In the genomic region with DNA sequence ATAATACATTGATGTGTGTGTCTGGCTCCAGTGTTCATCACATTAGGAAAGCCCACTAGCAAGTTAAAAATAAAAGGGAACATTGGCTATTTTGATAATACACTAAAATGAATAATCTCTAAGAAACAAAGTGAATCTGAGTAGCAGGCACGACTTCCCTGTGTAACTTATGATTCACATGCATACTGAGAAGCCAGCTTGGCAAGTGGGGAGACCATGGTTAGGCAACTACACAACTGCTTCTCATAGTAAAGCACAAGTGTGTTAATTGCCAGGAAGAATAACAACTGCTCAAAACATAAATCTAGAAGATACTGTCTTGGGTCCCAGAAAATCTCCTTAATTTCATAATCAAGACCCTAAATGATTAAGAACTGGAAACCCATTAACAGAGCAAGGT, we compare ENCODE assay signal across 22 cellular contexts. TPM values are rescaled to one million over a fixed set of nuclear protein-coding genes. Genes with fewer than 3 reads are reported as not detected.
"Had no signal": no experiment of that assay in that cellular context is flagged by ENCODE, and none has a peak within 500 bp of the region (broad histone marks: within the 10 kb centered on the region; RNA-seq: fewer than 3 reads in every experiment).

No MANE protein-coding gene starts in this region.

- H3K9me3 Mint-ChIP-seq: activated naive CD8-positive, alpha-beta T cell treated with anti-CD3 and anti-CD28 coated beads, Interleukin-2, amount 10 ng/mL, durations not matched to agents 7 days and 5 days; stimulated activated memory B cell treated with anti-CD40 and anti-IgM and Interleukin-4, amounts not matched to agents 10 μg/mL and 1 μg/mL and 100 μg/mL, for 72 hours had no signal

- H3K4me3 ChIP-seq: esophagus squamous epithelium, heart left ventricle, ovary, right lobe of liver, spleen, testis, upper lobe of right lung had no signal

- DNase-seq: activated CD4-positive, alpha-beta T cell treated with anti-CD3 and anti-CD28 coated beads for 1 hour; activated CD4-positive, alpha-beta T cell treated with anti-CD3 and anti-CD28 coated beads, Interleukin-2, amount 50 U/mL, for 4 hours; activated naive CD4-positive, alpha-beta T cell; activated naive CD8-positive, alpha-beta T cell treated with anti-CD3 and anti-CD28 coated beads, Interleukin-2, amount 10 ng/mL, durations not matched to agents 7 days and 5 days; activated T-cell treated with anti-CD3 and anti-CD28 coated beads for 4 hours; cerebellar nuclear complex; cortex of kidney; esophagus squamous epithelium; foreskin melanocyte; heart left ventricle; mesendoderm; naive thymus-derived CD4-positive, alpha-beta T cell; ovary; right lobe of liver; spleen; stimulated activated CD4-positive, alpha-beta T cell treated with anti-CD3 and anti-CD28 coated beads, Interleukin-4, amount 100 ng/mL, for 4 hours; SW 1271; T-helper 2 cell; testis; upper lobe of right lung had no signal

- H3K27me3 ChIP-seq: ovary, right lobe of liver, testis had no signal

- H3K9me3 ChIP-seq: esophagus squamous epithelium, heart left ventricle, ovary, right lobe of liver, spleen, testis, upper lobe of right lung had no signal

- H3K27ac Mint-ChIP-seq: activated naive CD8-positive, alpha-beta T cell treated with anti-CD3 and anti-CD28 coated beads, Interleukin-2, amount 10 ng/mL, durations not matched to agents 7 days and 5 days; naive thymus-derived CD4-positive, alpha-beta T cell; stimulated activated memory B cell treated with anti-CD40 and anti-IgM and Interleukin-4, amounts not matched to agents 10 μg/mL and 1 μg/mL and 100 μg/mL, for 72 hours had no signal

- H3K4me3 Mint-ChIP-seq: activated naive CD8-positive, alpha-beta T cell treated with anti-CD3 and anti-CD28 coated beads, Interleukin-2, amount 10 ng/mL, durations not matched to agents 7 days and 5 days; stimulated activated memory B cell treated with anti-CD40 and anti-IgM and Interleukin-4, amounts not matched to agents 10 μg/mL and 1 μg/mL and 100 μg/mL, for 72 hours had no signal

- ATAC-seq: heart left ventricle; naive thymus-derived CD4-positive, alpha-beta T cell; right lobe of liver; stimulated activated memory B cell treated with anti-CD40 and anti-IgM and Interleukin-4, amounts not matched to agents 10 μg/mL and 1 μg/mL and 100 μg/mL, for 72 hours; upper lobe of right lung had no signal

- H3K36me3 ChIP-seq: esophagus squamous epithelium, heart left ventricle, ovary, right lobe of liver, spleen, upper lobe of right lung had no signal

- H3K36me3 Mint-ChIP-seq: activated naive CD8-positive, alpha-beta T cell treated with anti-CD3 and anti-CD28 coated beads, Interleukin-2, amount 10 ng/mL, durations not matched to agents 7 days and 5 days; stimulated activated memory B cell treated with anti-CD40 and anti-IgM and Interleukin-4, amounts not matched to agents 10 μg/mL and 1 μg/mL and 100 μg/mL, for 72 hours had no signal

- H3K27ac ChIP-seq: esophagus squamous epithelium, heart left ventricle, ovary, right lobe of liver, spleen, testis, upper lobe of right lung, VCaP had no signal

RNA-seq across cellular contexts. Expression of gene MYO5B, which starts 4.0 kb away (rescaled TPM):
- total RNA-seq: activated naive CD8-positive, alpha-beta T cell treated with anti-CD3 and anti-CD28 coated beads, Interleukin-2, amount 10 ng/mL, durations not matched to agents 7 days and 5 days; naive thymus-derived CD4-positive, alpha-beta T cell had no signal
